In genomic region chr7:158825628-158826289, GRCh38 we compare ENCODE assay signal across 1 cellular context.
A peak's percentile ranks its signal among the peaks of the same experiment; 100 is the strongest.
TF ChIP-seq lines count a peak whose summit lies in the region.

No MANE protein-coding gene starts in this region.

TF ChIP-seq in HepG2, 621 proteins besides CTCF, POLR2A, EP300 and RAD21:
- TF ChIP-seq SAP130 (CRISPR knock-in tag; IDR thresholded peaks at IDR 0.05; ENCODE audit: low read depth) (peak; percentile 19; the same call in 1 of the 2 replicates), SCMH1 (CRISPR knock-in tag; IDR thresholded peaks at IDR 0.05; ENCODE audit: borderline replicate concordance) (no peak), RXRA (CRISPR knock-in tag; IDR thresholded peaks at IDR 0.05) (no peak), KDM3A (CRISPR knock-in tag; IDR thresholded peaks at IDR 0.05; ENCODE audit: low read depth) (no peak), ZNF709 (CRISPR knock-in tag; IDR thresholded peaks at IDR 0.05) (no peak), ZFP90 (CRISPR knock-in tag; IDR thresholded peaks at IDR 0.05; ENCODE audit: borderline replicate concordance) (no peak), HNF4A (CRISPR knock-in tag; IDR thresholded peaks at IDR 0.05) (peak; percentile 58; the same call in 1 of the 2 replicates), NONO (IDR thresholded peaks at IDR 0.05) (no peak), NONO (CRISPR knock-in tag; conservative IDR thresholded peaks at IDR 0.05) (no peak), EED (CRISPR knock-in tag; IDR thresholded peaks at IDR 0.05) (no peak)
- TF ChIP-seq, protein P1, sequence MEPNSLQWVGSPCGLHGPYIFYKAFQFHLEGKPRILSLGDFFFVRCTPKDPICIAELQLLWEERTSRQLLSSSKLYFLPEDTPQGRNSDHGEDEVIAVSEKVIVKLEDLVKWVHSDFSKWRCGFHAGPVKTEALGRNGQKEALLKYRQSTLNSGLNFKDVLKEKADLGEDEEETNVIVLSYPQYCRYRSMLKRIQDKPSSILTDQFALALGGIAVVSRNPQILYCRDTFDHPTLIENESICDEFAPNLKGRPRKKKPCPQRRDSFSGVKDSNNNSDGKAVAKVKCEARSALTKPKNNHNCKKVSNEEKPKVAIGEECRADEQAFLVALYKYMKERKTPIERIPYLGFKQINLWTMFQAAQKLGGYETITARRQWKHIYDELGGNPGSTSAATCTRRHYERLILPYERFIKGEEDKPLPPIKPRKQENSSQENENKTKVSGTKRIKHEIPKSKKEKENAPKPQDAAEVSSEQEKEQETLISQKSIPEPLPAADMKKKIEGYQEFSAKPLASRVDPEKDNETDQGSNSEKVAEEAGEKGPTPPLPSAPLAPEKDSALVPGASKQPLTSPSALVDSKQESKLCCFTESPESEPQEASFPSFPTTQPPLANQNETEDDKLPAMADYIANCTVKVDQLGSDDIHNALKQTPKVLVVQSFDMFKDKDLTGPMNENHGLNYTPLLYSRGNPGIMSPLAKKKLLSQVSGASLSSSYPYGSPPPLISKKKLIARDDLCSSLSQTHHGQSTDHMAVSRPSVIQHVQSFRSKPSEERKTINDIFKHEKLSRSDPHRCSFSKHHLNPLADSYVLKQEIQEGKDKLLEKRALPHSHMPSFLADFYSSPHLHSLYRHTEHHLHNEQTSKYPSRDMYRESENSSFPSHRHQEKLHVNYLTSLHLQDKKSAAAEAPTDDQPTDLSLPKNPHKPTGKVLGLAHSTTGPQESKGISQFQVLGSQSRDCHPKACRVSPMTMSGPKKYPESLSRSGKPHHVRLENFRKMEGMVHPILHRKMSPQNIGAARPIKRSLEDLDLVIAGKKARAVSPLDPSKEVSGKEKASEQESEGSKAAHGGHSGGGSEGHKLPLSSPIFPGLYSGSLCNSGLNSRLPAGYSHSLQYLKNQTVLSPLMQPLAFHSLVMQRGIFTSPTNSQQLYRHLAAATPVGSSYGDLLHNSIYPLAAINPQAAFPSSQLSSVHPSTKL (CRISPR knock-in tag; IDR thresholded peaks at IDR 0.05): 0 out of 2 replicates have a peak, but pooled peaks have one; percentile 10
